In genomic region chr18:62245177-62245576, GRCh38 we compare ENCODE assay signal across 7 cellular contexts.
"Had no signal": no experiment of that assay in that cellular context is flagged by ENCODE, and none has a peak within 500 bp of the region (broad histone marks: within the 10 kb centered on the region; RNA-seq: fewer than 3 reads in every experiment).

No MANE protein-coding gene starts in this region.

- H3K4me3 Mint-ChIP-seq: GM23338, H9, IgD-negative memory B cell had no signal

- ATAC-seq: GM23338, HepG2 had no signal

- H3K36me3 Mint-ChIP-seq: IgD-negative memory B cell had no signal

- H3K9me3 Mint-ChIP-seq: IgD-negative memory B cell had no signal

- H3K4me1 Mint-ChIP-seq: GM23338, H9, IgD-negative memory B cell had no signal

- H3K27ac ChIP-seq: HL-60 had no signal

- DNase-seq: H9, HCEC 1CT, KBM-7 had no signal

- H3K4me3 ChIP-seq: GM23338 had no signal

- H3K27ac Mint-ChIP-seq: GM23338, H9 had no signal

- H3K27me3 Mint-ChIP-seq: IgD-negative memory B cell had no signal
